ENCODE assay signal across 10 cellular contexts in genomic region chr12:9240004-9240635, GRCh38. TPM values are rescaled to one million over a fixed set of nuclear protein-coding genes. Genes with fewer than 3 reads are reported as not detected.
DNase-seq lines count a peak whose midpoint lies in the region; ATAC-seq and TF ChIP-seq lines count a peak whose summit lies in the region.
"Not testable (repeated sequence)": the region's sequence is repeated elsewhere in the genome, so short reads cannot be mapped to it uniquely, and the experiment has no call there.
"Had no signal": no experiment of that assay in that cellular context is flagged by ENCODE, and none has a peak within 500 bp of the region (broad histone marks: within the 10 kb centered on the region; RNA-seq: fewer than 3 reads in every experiment).

No MANE protein-coding gene starts in this region.

- not testable (repeated sequence) for H3K9me3 ChIP-seq in CD4-positive, alpha-beta T cell (ENCODE audit: control insufficient read depth, low read length); OCI-LY1 (ENCODE audit: low read length); adipocyte (ENCODE audit: control insufficient read depth, low read length); esophagus squamous epithelium; mononuclear cell (ENCODE audit: low read depth, low read length)

- 11 to 17% methylated on average over 20 to 28 of the region's 33 CpGs for WGBS in esophagus squamous epithelium, 2 donors

- not testable (repeated sequence) for H3K27me3 ChIP-seq in CD4-positive, alpha-beta T cell (ENCODE audit: control insufficient read depth, insufficient read depth, low read length); OCI-LY1 (ENCODE audit: insufficient read depth, low read length); adipocyte (replicated peaks; ENCODE audit: control insufficient read depth, insufficient read depth, low read length); esophagus squamous epithelium; mononuclear cell (ENCODE audit: insufficient read depth, low read length)

- not testable (repeated sequence) for H3K9me3 Mint-ChIP-seq in CD4-positive, alpha-beta T cell; stimulated activated naive CD8-positive, alpha-beta T cell treated with anti-CD3 and anti-CD28 coated beads, Interleukin-15, Interleukin-2, amounts not matched to agents 100 ng/mL and 50 ng/mL, for 24 hours

- not testable (repeated sequence) for TF ChIP-seq CTCF in CD4-positive, alpha-beta T cell (IDR thresholded peaks at IDR 0.05); OCI-LY1 (IDR thresholded peaks at IDR 0.05; ENCODE audit: low read length); esophagus squamous epithelium (IDR thresholded peaks at IDR 0.05)

- TF ChIP-seq POLR2A in esophagus squamous epithelium (IDR thresholded peaks at IDR 0.05) = not testable (repeated sequence)

- H3K9me2 ChIP-seq in OCI-LY1 (ENCODE audit: low read depth, low read length) = not testable (repeated sequence)

- peaks cover 11% of the 10 kb centered on the region for H3K4me1 Mint-ChIP-seq in CD4-positive, alpha-beta T cell (ENCODE audit: low read depth)
- peaks cover 33% of the 10 kb centered on the region for H3K4me1 Mint-ChIP-seq in stimulated activated naive CD8-positive, alpha-beta T cell treated with anti-CD3 and anti-CD28 coated beads, Interleukin-15, Interleukin-2, amounts not matched to agents 100 ng/mL and 50 ng/mL, for 24 hours (ENCODE audit: low read depth)

- H3K36me3 ChIP-seq in OCI-LY1 (ENCODE audit: insufficient read depth, low read length); adipocyte (ENCODE audit: control insufficient read depth, insufficient read depth, low read length, severe bottlenecking); esophagus squamous epithelium: not testable (repeated sequence)

- H3K4me3 ChIP-seq in OCI-LY1 (ENCODE audit: low read depth, low read length, poor library complexity, severe bottlenecking) = not testable (repeated sequence)
- H3K4me3 ChIP-seq in adipocyte (ENCODE audit: low read length) = peak overlapping the region; percentile 76
- peak overlapping the region; percentile 25 to 61 (median 44) for H3K4me3 ChIP-seq in esophagus squamous epithelium
- peak overlapping the region; percentile 33 for H3K4me3 ChIP-seq in mononuclear cell (ENCODE audit: low read length)

- POLR2A ChIA-PET in CD4-positive, alpha-beta T cell (lab: Charles Lee) = not testable (repeated sequence)

- H4K20me1 ChIP-seq in OCI-LY1 (ENCODE audit: insufficient read depth, low read length) = not testable (repeated sequence)

- H3K9ac ChIP-seq in OCI-LY1 (ENCODE audit: low read length) = not testable (repeated sequence)
- peak overlapping the region; percentile 44 for H3K9ac ChIP-seq in adipocyte (ENCODE audit: low read length)

- peak overlapping the region; percentile 16; the same call in 1 of the 2 replicates for H3K4me2 ChIP-seq in OCI-LY1 (ENCODE audit: low read length)

- H3K36me3 Mint-ChIP-seq in CD4-positive, alpha-beta T cell (ENCODE audit: low read depth); stimulated activated naive CD8-positive, alpha-beta T cell treated with anti-CD3 and anti-CD28 coated beads, Interleukin-15, Interleukin-2, amounts not matched to agents 100 ng/mL and 50 ng/mL, for 24 hours (ENCODE audit: low read depth): not testable (repeated sequence)

- not testable (repeated sequence) for H3K4me1 ChIP-seq in OCI-LY1 (ENCODE audit: insufficient read depth, low read length, severe bottlenecking); mononuclear cell (ENCODE audit: insufficient read depth, low read length)
- H3K4me1 ChIP-seq in adipocyte (ENCODE audit: control insufficient read depth, insufficient read depth, low read length) (peaks cover 11% of the 10 kb centered on the region), esophagus squamous epithelium (peaks cover 5 to 27% (median 6%) of the 10 kb centered on the region in 3 donors)

- peak; percentile 54 for ATAC-seq in CD4-positive, alpha-beta T cell (ENCODE audit: poor library complexity)

- H3K27ac Mint-ChIP-seq in CD4-positive, alpha-beta T cell = peak overlapping the region; percentile 75
- H3K27ac Mint-ChIP-seq in stimulated activated naive CD8-positive, alpha-beta T cell treated with anti-CD3 and anti-CD28 coated beads, Interleukin-15, Interleukin-2, amounts not matched to agents 100 ng/mL and 50 ng/mL, for 24 hours = peak overlapping the region; percentile 88

- DNase-seq in CD4-positive, alpha-beta T cell = peak in 9 of 10 experiments; percentile 3 to 23 (median 8)
- peak; percentile 71 for DNase-seq in activated CD8-positive, alpha-beta memory T cell treated with anti-CD3 and anti-CD28 coated beads for 24 hours
- DNase-seq in adipocyte (ENCODE audit: low read depth); esophagus squamous epithelium (lab: John Stamatoyannopoulos, UW): not testable (repeated sequence)
- DNase-seq in stimulated activated CD4-positive, alpha-beta T cell treated with anti-CD3 and anti-CD28 coated beads, Interleukin-12 subunit alpha, Interleukin-12 subunit beta, amount 100 ng/mL, for 24 hours (ENCODE audit: low read depth in 2 of 2) = peak; percentile 7 to 16

- CTCF ChIA-PET in CD4-positive, alpha-beta T cell (lab: Charles Lee) = not testable (repeated sequence)

- intact Hi-C loops in CD4-positive, alpha-beta T cell (cut with DNase I, micrococcal nuclease); esophagus squamous epithelium (cut with DNase I): not testable (repeated sequence)

- not testable (repeated sequence) for H3F3A ChIP-seq in OCI-LY1 (ENCODE audit: insufficient read depth, low read length)

- not testable (repeated sequence) for H3K27me3 Mint-ChIP-seq in CD4-positive, alpha-beta T cell; stimulated activated naive CD8-positive, alpha-beta T cell treated with anti-CD3 and anti-CD28 coated beads, Interleukin-15, Interleukin-2, amounts not matched to agents 100 ng/mL and 50 ng/mL, for 24 hours

- H3K79me2 ChIP-seq in OCI-LY1 (ENCODE audit: insufficient read depth, low read length) = not testable (repeated sequence)

- peak overlapping the region; percentile 90 for H3K4me3 Mint-ChIP-seq in CD4-positive, alpha-beta T cell
- H3K4me3 Mint-ChIP-seq in stimulated activated naive CD8-positive, alpha-beta T cell treated with anti-CD3 and anti-CD28 coated beads, Interleukin-15, Interleukin-2, amounts not matched to agents 100 ng/mL and 50 ng/mL, for 24 hours = peak overlapping the region; percentile 84

- H3K27ac ChIP-seq in CD4-positive, alpha-beta T cell (ENCODE audit: low read depth, low read length); OCI-LY1 (ENCODE audit: low read depth, low read length, poor library complexity, severe bottlenecking): not testable (repeated sequence)
- peak overlapping the region in 3 of 4 donors; percentile 16 to 69 (median 45) for H3K27ac ChIP-seq in esophagus squamous epithelium

- H2AFZ ChIP-seq in OCI-LY1 (ENCODE audit: low read length) = not testable (repeated sequence)

RNA-seq across cellular contexts. Expression of gene PZP, which starts 31.9 kb away (rescaled TPM):
- total RNA-seq in CD4-positive, alpha-beta T cell = not detected
- total RNA-seq in esophagus squamous epithelium = not detected
- total RNA-seq in mononuclear cell = not detected
- total RNA-seq: MCF 10A, PC-3 had no signal
